24 cellular contexts compared by ENCODE assay signal in genomic region chr2:231720292-231720691, GRCh38.
"Had no signal": no experiment of that assay in that cellular context is flagged by ENCODE, and none has a peak within 500 bp of the region (broad histone marks: within the 10 kb centered on the region; RNA-seq: fewer than 3 reads in every experiment).

No MANE protein-coding gene starts in this region.

- H3K36me3 Mint-ChIP-seq: activated naive CD8-positive, alpha-beta T cell treated with anti-CD3 and anti-CD28 coated beads, Interleukin-2, amount 10 ng/mL, durations not matched to agents 7 days and 5 days had no signal

- H3K27ac Mint-ChIP-seq: activated CD8-positive, alpha-beta T cell treated with anti-CD3 and anti-CD28 coated beads for 36 hours; activated naive CD8-positive, alpha-beta T cell treated with anti-CD3 and anti-CD28 coated beads, Interleukin-2, amount 10 ng/mL, durations not matched to agents 7 days and 5 days; activated T-helper 2 cell treated with anti-CD3 and anti-CD28 coated beads, Interferon-gamma antibody, Interleukin-2, Interleukin-4, amounts not matched to agents 10 μg/mL and 5 μg/mL and 100 μg/mL, durations not matched to agents 14 hours and 24 hours and 36 hours; T-helper 1 cell treated with Interleukin-12 subunit alpha and Interleukin-12 subunit beta and Interleukin-4 antibody, amounts not matched to agents 30 μg/mL and 1 μg/mL, for 36 hours had no signal

- H3K27ac ChIP-seq: KMS-11 had no signal

- DNase-seq: activated CD4-positive, alpha-beta T cell treated with anti-CD3 and anti-CD28 coated beads for 4 hours; activated CD8-positive, alpha-beta memory T cell treated with anti-CD3 and anti-CD28 coated beads, Interleukin-2, amount 50 U/mL, for 4 hours; activated CD8-positive, alpha-beta T cell treated with anti-CD3 and anti-CD28 coated beads for 36 hours; activated gamma-delta T cell treated with Interleukin-2 at 50 U/mL for 16 hours; activated naive CD4-positive, alpha-beta T cell treated with anti-CD3 and anti-CD28 coated beads, Interleukin-2, amount 50 U/mL, for 16 hours; activated naive CD8-positive, alpha-beta T cell treated with anti-CD3 and anti-CD28 coated beads, Interleukin-2, amount 10 ng/mL, durations not matched to agents 7 days and 5 days; activated T-cell treated with anti-CD3 and anti-CD28 coated beads, Interleukin-2, amount 50 U/mL, for 72 hours; aorta; central memory CD4-positive, alpha-beta T cell; NCI-H1092 treated with DMSO at 0.1 percent for 48 hours; NCI-H1417 treated with DMSO at 0.1 percent for 48 hours; NCI-H1694; NCI-H2029; NCI-H2107; NCI-H2171 treated with DMSO at 0.1 percent for 48 hours; NCI-H226; NCI-H510A; NCI-H526 treated with DMSO at 0.1 percent for 48 hours; NCI-H82 had no signal

- H3K9ac ChIP-seq: KMS-11 had no signal

- H3K27me3 Mint-ChIP-seq: activated CD8-positive, alpha-beta T cell treated with anti-CD3 and anti-CD28 coated beads for 36 hours; activated naive CD8-positive, alpha-beta T cell treated with anti-CD3 and anti-CD28 coated beads, Interleukin-2, amount 10 ng/mL, durations not matched to agents 7 days and 5 days had no signal

- FAIRE-seq: bronchial epithelial cell, RCC 7860 had no signal

- H3K9me3 Mint-ChIP-seq: activated CD8-positive, alpha-beta T cell treated with anti-CD3 and anti-CD28 coated beads for 36 hours; activated naive CD8-positive, alpha-beta T cell treated with anti-CD3 and anti-CD28 coated beads, Interleukin-2, amount 10 ng/mL, durations not matched to agents 7 days and 5 days; activated T-cell treated with anti-CD3 and anti-CD28 coated beads, Interleukin-2, amount 50 U/mL, for 72 hours; activated T-helper 2 cell treated with anti-CD3 and anti-CD28 coated beads, Interferon-gamma antibody, Interleukin-2, Interleukin-4, amounts not matched to agents 10 μg/mL and 5 μg/mL and 100 μg/mL, durations not matched to agents 14 hours and 24 hours and 36 hours; T-helper 1 cell treated with Interleukin-12 subunit alpha and Interleukin-12 subunit beta and Interleukin-4 antibody, amounts not matched to agents 30 μg/mL and 1 μg/mL, for 36 hours had no signal

- H3K4me2 ChIP-seq: KMS-11 had no signal

- H3K4me3 Mint-ChIP-seq: activated CD8-positive, alpha-beta T cell treated with anti-CD3 and anti-CD28 coated beads for 36 hours; activated naive CD8-positive, alpha-beta T cell treated with anti-CD3 and anti-CD28 coated beads, Interleukin-2, amount 10 ng/mL, durations not matched to agents 7 days and 5 days; activated T-cell treated with anti-CD3 and anti-CD28 coated beads, Interleukin-2, amount 50 U/mL, for 72 hours; T-helper 1 cell treated with Interleukin-12 subunit alpha and Interleukin-12 subunit beta and Interleukin-4 antibody, amounts not matched to agents 30 μg/mL and 1 μg/mL, for 36 hours had no signal
